16 cellular contexts compared by ENCODE assay signal in genomic region chr17:39756376-39757079, GRCh38. TPM values are rescaled to one million over a fixed set of nuclear protein-coding genes. Genes with fewer than 3 reads are reported as not detected.
DNase-seq lines count a peak whose midpoint lies in the region; ATAC-seq and TF ChIP-seq lines count a peak whose summit lies in the region.
"Had no signal": no experiment of that assay in that cellular context is flagged by ENCODE, and none has a peak within 500 bp of the region (broad histone marks: within the 10 kb centered on the region; RNA-seq: fewer than 3 reads in every experiment).

No MANE protein-coding gene starts in this region.

- peak overlapping the region; percentile 90 for H3K27ac Mint-ChIP-seq in dendritic cell treated with granulocyte-macrophage colony-stimulating factor and Interleukin-4, amounts not matched to agents 40 ng/mL and 50 ng/mL, for 4 days
- peak overlapping the region; percentile 96 for H3K27ac Mint-ChIP-seq in stimulated activated memory B cell treated with anti-CD40 and anti-IgM and Interleukin-4, amounts not matched to agents 10 μg/mL and 1 μg/mL and 100 μg/mL, for 72 hours

- no peaks in the 10 kb centered on the region for H3K9me3 ChIP-seq in Peyer's patch
- H3K9me3 ChIP-seq: prostate gland, thoracic aorta had no signal

- peaks cover 17% of the 10 kb centered on the region for H3K27me3 Mint-ChIP-seq in dendritic cell treated with granulocyte-macrophage colony-stimulating factor and Interleukin-4, amounts not matched to agents 40 ng/mL and 50 ng/mL, for 4 days
- H3K27me3 Mint-ChIP-seq in stimulated activated memory B cell treated with anti-CD40 and anti-IgM and Interleukin-4, amounts not matched to agents 10 μg/mL and 1 μg/mL and 100 μg/mL, for 72 hours = no peaks in the 10 kb centered on the region

- H3K4me3 ChIP-seq in Peyer's patch = peak overlapping the region in 1 of 4 donors; percentile 54
- H3K4me3 ChIP-seq: prostate gland, SK-N-MC, thoracic aorta had no signal

- intact Hi-C loops in dendritic cell treated with granulocyte-macrophage colony-stimulating factor and Interleukin-4, amounts not matched to agents 40 ng/mL and 50 ng/mL, for 4 days (cut with micrococcal nuclease) = no loop called here

- peaks cover 60% of the 10 kb centered on the region for H3K4me1 Mint-ChIP-seq in dendritic cell treated with granulocyte-macrophage colony-stimulating factor and Interleukin-4, amounts not matched to agents 40 ng/mL and 50 ng/mL, for 4 days (ENCODE audit: low read depth)
- H3K4me1 Mint-ChIP-seq in stimulated activated memory B cell treated with anti-CD40 and anti-IgM and Interleukin-4, amounts not matched to agents 10 μg/mL and 1 μg/mL and 100 μg/mL, for 72 hours = peaks cover 79% of the 10 kb centered on the region

- no peak for TF ChIP-seq POLR2A in Peyer's patch (IDR thresholded peaks at IDR 0.05)

- no peak for ATAC-seq in stimulated activated memory B cell treated with anti-CD40 and anti-IgM and Interleukin-4, amounts not matched to agents 10 μg/mL and 1 μg/mL and 100 μg/mL, for 72 hours
- ATAC-seq in HG03457 (IDR thresholded peaks at IDR 0.05; ENCODE audit: unreplicated experiment) = no peak
- no peak for ATAC-seq in HG03097 (IDR thresholded peaks at IDR 0.05; ENCODE audit: low FRiP score, unreplicated experiment)

- H3K4me3 Mint-ChIP-seq in dendritic cell treated with granulocyte-macrophage colony-stimulating factor and Interleukin-4, amounts not matched to agents 40 ng/mL and 50 ng/mL, for 4 days = no peak overlapping the region
- peak overlapping the region; percentile 71 for H3K4me3 Mint-ChIP-seq in stimulated activated memory B cell treated with anti-CD40 and anti-IgM and Interleukin-4, amounts not matched to agents 10 μg/mL and 1 μg/mL and 100 μg/mL, for 72 hours

- H3K36me3 Mint-ChIP-seq in dendritic cell treated with granulocyte-macrophage colony-stimulating factor and Interleukin-4, amounts not matched to agents 40 ng/mL and 50 ng/mL, for 4 days (ENCODE audit: low read depth) = no peaks in the 10 kb centered on the region
- H3K36me3 Mint-ChIP-seq in stimulated activated memory B cell treated with anti-CD40 and anti-IgM and Interleukin-4, amounts not matched to agents 10 μg/mL and 1 μg/mL and 100 μg/mL, for 72 hours = peaks cover 9% of the 10 kb centered on the region
- H3K36me3 Mint-ChIP-seq: brain had no signal

- H3K27me3 ChIP-seq in Peyer's patch = no peaks in the 10 kb centered on the region

- H3K4me1 ChIP-seq in Peyer's patch = peaks cover 0 to 48% (median 15%) of the 10 kb centered on the region in 4 donors
- H3K4me1 ChIP-seq: prostate gland had no signal

- no peaks in the 10 kb centered on the region for H3K36me3 ChIP-seq in Peyer's patch
- H3K36me3 ChIP-seq: prostate gland, thoracic aorta had no signal

- peak; percentile 83 for DNase-seq in activated CD8-positive, alpha-beta memory T cell treated with anti-CD3 and anti-CD28 coated beads for 24 hours
- DNase-seq in activated CD8-positive, alpha-beta memory T cell treated with anti-CD3 and anti-CD28 coated beads, Interleukin-2, amount 50 U/mL, for 4 hours = no peak
- DNase-seq in Peyer's patch (peak in 1 of 3 donors; percentile 23), dedifferentiated amniotic fluid mesenchymal stem cell (ENCODE audit: extremely low spot score) (no peak)
- DNase-seq: ACHN, EL, NCI-H1105 treated with DMSO at 0.1 percent for 48 hours, NCI-H524 treated with DMSO at 0.1 percent for 48 hours had no signal

- H3K9me3 Mint-ChIP-seq in dendritic cell treated with granulocyte-macrophage colony-stimulating factor and Interleukin-4, amounts not matched to agents 40 ng/mL and 50 ng/mL, for 4 days = no peaks in the 10 kb centered on the region
- no peaks in the 10 kb centered on the region for H3K9me3 Mint-ChIP-seq in stimulated activated memory B cell treated with anti-CD40 and anti-IgM and Interleukin-4, amounts not matched to agents 10 μg/mL and 1 μg/mL and 100 μg/mL, for 72 hours

- peak overlapping the region; percentile 88 to 98 (median 96) for H3K27ac ChIP-seq in Peyer's patch
- H3K27ac ChIP-seq: prostate gland, SK-N-MC, thoracic aorta had no signal

- peak in 1 of 6 experiments; percentile 6 for TF ChIP-seq CTCF in Peyer's patch (IDR thresholded peaks at IDR 0.05)

RNA-seq across cellular contexts. Expression of gene GRB7, which starts 18.8 kb away (rescaled TPM):
- total RNA-seq in Peyer's patch = 10 to 100 TPM; 14.0 to 64.0 (median 26.3) TPM

RNA-seq across cellular contexts. Expression of gene MIEN1, which starts 26.2 kb away (rescaled TPM):
- 10 to 100 TPM; 44.6 to 74.9 (median 57.9) TPM for total RNA-seq in Peyer's patch

RNA-seq across cellular contexts. Expression of gene ERBB2, which starts 56.7 kb away (rescaled TPM):
- 100 to 1,000 TPM; 104 to 339 (median 247) TPM for total RNA-seq in Peyer's patch
